In genomic region chr1:116400780-116401179, GRCh38 we compare ENCODE assay signal across 14 cellular contexts.
"Had no signal": no experiment of that assay in that cellular context is flagged by ENCODE, and none has a peak within 500 bp of the region (broad histone marks: within the 10 kb centered on the region; RNA-seq: fewer than 3 reads in every experiment).

No MANE protein-coding gene starts in this region.

- H3K9me3 ChIP-seq: breast epithelium, transverse colon had no signal

- H3K27me3 ChIP-seq: breast epithelium, transverse colon had no signal

- H3K4me3 Mint-ChIP-seq: natural killer cell had no signal

- H3K27ac ChIP-seq: breast epithelium, transverse colon had no signal

- ATAC-seq: left cardiac atrium, natural killer cell had no signal

- DNase-seq: activated CD4-positive, alpha-beta T cell treated with anti-CD3 and anti-CD28 coated beads, Interleukin-2, amount 50 U/mL, for 48 hours; activated CD4-positive, CD25-positive, alpha-beta regulatory T cell treated with anti-CD3 and anti-CD28 coated beads, Interleukin-2, amount 50 U/mL, for 72 hours; aorta; dermis blood vessel endothelial cell; left cardiac atrium; natural killer cell; nucleus accumbens; retina; stimulated activated naive CD4-positive, alpha-beta T cell treated with Interleukin-2 at 50 U/mL for 16 hours; substantia nigra; T1000; transverse colon had no signal

- H3K4me3 ChIP-seq: breast epithelium, lung, transverse colon had no signal

- H3K4me1 ChIP-seq: breast epithelium, transverse colon had no signal

- H3K9me3 Mint-ChIP-seq: natural killer cell had no signal
